1 cellular context compared by ENCODE assay signal in the genomic region with DNA sequence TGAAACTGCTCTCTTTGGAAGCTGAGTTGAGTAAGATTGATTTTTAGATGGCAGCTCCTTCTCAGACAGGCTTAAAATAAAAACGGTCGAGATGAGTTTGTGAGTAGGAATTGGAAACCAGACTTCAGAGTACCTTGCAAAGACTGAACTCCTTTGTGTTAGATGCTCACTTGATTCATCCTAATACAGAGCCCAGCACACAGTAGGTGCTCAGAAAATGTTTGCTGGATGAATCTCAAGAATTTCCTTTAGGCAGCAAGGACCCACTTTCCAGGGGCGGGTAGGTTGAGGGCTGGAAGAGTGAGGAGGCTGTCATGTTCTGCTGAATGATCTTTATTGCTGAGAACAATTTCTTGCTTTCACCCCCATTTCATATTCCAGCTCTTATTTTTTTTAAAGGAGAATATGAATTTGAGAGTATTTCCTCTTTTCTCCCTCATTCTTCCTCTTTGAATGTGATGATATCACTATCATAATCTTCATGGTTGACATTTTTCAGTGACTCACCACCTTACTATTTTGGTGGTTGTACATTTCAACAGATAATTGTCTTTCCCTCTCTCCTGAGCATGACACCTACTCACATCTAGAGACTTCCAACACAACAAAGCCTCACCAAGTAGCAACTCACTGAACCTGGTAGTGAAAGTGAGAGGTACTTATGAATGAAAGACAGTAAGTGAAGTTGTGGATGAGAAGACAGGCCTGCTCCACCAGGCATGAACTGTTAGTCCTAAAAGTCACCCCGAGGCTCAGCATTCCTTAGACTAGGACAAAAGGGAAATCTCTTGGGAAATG.
TF ChIP-seq lines count a peak whose summit lies in the region.

No MANE protein-coding gene starts in this region.

TF ChIP-seq in K562, 482 proteins besides CTCF, POLR2A, EP300 and RAD21 (continued from another document and continues in another):
- TF ChIP-seq, protein P1, sequence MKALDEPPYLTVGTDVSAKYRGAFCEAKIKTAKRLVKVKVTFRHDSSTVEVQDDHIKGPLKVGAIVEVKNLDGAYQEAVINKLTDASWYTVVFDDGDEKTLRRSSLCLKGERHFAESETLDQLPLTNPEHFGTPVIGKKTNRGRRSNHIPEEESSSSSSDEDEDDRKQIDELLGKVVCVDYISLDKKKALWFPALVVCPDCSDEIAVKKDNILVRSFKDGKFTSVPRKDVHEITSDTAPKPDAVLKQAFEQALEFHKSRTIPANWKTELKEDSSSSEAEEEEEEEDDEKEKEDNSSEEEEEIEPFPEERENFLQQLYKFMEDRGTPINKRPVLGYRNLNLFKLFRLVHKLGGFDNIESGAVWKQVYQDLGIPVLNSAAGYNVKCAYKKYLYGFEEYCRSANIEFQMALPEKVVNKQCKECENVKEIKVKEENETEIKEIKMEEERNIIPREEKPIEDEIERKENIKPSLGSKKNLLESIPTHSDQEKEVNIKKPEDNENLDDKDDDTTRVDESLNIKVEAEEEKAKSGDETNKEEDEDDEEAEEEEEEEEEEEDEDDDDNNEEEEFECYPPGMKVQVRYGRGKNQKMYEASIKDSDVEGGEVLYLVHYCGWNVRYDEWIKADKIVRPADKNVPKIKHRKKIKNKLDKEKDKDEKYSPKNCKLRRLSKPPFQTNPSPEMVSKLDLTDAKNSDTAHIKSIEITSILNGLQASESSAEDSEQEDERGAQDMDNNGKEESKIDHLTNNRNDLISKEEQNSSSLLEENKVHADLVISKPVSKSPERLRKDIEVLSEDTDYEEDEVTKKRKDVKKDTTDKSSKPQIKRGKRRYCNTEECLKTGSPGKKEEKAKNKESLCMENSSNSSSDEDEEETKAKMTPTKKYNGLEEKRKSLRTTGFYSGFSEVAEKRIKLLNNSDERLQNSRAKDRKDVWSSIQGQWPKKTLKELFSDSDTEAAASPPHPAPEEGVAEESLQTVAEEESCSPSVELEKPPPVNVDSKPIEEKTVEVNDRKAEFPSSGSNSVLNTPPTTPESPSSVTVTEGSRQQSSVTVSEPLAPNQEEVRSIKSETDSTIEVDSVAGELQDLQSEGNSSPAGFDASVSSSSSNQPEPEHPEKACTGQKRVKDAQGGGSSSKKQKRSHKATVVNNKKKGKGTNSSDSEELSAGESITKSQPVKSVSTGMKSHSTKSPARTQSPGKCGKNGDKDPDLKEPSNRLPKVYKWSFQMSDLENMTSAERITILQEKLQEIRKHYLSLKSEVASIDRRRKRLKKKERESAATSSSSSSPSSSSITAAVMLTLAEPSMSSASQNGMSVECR (CRISPR knock-in tag; IDR thresholded peaks at IDR 0.05), result no peak
- TF ChIP-seq, protein P2, sequence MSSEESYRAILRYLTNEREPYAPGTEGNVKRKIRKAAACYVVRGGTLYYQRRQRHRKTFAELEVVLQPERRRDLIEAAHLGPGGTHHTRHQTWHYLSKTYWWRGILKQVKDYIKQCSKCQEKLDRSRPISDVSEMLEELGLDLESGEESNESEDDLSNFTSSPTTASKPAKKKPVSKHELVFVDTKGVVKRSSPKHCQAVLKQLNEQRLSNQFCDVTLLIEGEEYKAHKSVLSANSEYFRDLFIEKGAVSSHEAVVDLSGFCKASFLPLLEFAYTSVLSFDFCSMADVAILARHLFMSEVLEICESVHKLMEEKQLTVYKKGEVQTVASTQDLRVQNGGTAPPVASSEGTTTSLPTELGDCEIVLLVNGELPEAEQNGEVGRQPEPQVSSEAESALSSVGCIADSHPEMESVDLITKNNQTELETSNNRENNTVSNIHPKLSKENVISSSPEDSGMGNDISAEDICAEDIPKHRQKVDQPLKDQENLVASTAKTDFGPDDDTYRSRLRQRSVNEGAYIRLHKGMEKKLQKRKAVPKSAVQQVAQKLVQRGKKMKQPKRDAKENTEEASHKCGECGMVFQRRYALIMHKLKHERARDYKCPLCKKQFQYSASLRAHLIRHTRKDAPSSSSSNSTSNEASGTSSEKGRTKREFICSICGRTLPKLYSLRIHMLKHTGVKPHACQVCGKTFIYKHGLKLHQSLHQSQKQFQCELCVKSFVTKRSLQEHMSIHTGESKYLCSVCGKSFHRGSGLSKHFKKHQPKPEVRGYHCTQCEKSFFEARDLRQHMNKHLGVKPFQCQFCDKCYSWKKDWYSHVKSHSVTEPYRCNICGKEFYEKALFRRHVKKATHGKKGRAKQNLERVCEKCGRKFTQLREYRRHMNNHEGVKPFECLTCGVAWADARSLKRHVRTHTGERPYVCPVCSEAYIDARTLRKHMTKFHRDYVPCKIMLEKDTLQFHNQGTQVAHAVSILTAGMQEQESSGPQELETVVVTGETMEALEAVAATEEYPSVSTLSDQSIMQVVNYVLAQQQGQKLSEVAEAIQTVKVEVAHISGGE (CRISPR knock-in tag; IDR thresholded peaks at IDR 0.05), result 0 out of 6 replicates have a peak, but pooled peaks of 1 of the 3 experiments have one; percentile 45
- no peak for TF ChIP-seq OTX1 (CRISPR knock-in tag; IDR thresholded peaks at IDR 0.05)
- 0 out of 2 replicates have a peak, but pooled peaks have one; percentile 26 for TF ChIP-seq TAL1 (IDR thresholded peaks at IDR 0.05)
- TF ChIP-seq CREM (IDR thresholded peaks at IDR 0.05; ENCODE audit: low read depth), result peak; percentile 68
- TF ChIP-seq RHOXF2B (CRISPR knock-in tag; conservative IDR thresholded peaks at IDR 0.05), result 0 out of 2 replicates have a peak, but pooled peaks have one; percentile 41
- TF ChIP-seq CREBBP (IDR thresholded peaks at IDR 0.05; ENCODE audit: low read depth, low read length), result no peak
- TF ChIP-seq, protein P3, sequence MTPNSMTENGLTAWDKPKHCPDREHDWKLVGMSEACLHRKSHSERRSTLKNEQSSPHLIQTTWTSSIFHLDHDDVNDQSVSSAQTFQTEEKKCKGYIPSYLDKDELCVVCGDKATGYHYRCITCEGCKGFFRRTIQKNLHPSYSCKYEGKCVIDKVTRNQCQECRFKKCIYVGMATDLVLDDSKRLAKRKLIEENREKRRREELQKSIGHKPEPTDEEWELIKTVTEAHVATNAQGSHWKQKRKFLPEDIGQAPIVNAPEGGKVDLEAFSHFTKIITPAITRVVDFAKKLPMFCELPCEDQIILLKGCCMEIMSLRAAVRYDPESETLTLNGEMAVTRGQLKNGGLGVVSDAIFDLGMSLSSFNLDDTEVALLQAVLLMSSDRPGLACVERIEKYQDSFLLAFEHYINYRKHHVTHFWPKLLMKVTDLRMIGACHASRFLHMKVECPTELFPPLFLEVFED (CRISPR knock-in tag; conservative IDR thresholded peaks at IDR 0.05), result no peak
- TF ChIP-seq JUNB (CRISPR knock-in tag; conservative IDR thresholded peaks at IDR 0.05), result peak; percentile 82
- no peak for TF ChIP-seq TAF7 (tag; IDR thresholded peaks at IDR 0.05)
- peak; percentile 31; the same call in 1 of the 2 replicates for TF ChIP-seq KHSRP (IDR thresholded peaks at IDR 0.05)
- TF ChIP-seq SIRT6 (IDR thresholded peaks at IDR 0.05; ENCODE audit: low read depth, low read length), result no peak
- TF ChIP-seq NFATC3 (IDR thresholded peaks at IDR 0.05), result 0 out of 2 replicates have a peak, but pooled peaks have one; percentile 18
- no peak for TF ChIP-seq ZNF766 (CRISPR knock-in tag; conservative IDR thresholded peaks at IDR 0.05)
- TF ChIP-seq ZNF324 (CRISPR knock-in tag; IDR thresholded peaks at IDR 0.05), result no peak
- TF ChIP-seq KLF6 (CRISPR knock-in tag; IDR thresholded peaks at IDR 0.05; ENCODE audit: borderline replicate concordance), result no peak
- TF ChIP-seq MYBL2 (IDR thresholded peaks at IDR 0.05; ENCODE audit: low read depth), result no peak
- TF ChIP-seq MYBL2 (CRISPR knock-in tag; IDR thresholded peaks at IDR 0.05; ENCODE audit: borderline replicate concordance), result no peak
- TF ChIP-seq, protein P4, sequence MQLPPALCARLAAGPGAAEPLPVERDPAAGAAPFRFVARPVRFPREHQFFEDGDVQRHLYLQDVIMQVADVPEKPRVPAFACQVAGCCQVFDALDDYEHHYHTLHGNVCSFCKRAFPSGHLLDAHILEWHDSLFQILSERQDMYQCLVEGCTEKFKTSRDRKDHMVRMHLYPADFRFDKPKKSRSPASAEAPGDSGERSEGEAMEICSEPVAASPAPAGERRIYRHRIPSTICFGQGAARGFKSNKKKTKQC (CRISPR knock-in tag; IDR thresholded peaks at IDR 0.05), result no peak
- no peak for TF ChIP-seq ZNF707 (CRISPR knock-in tag; conservative IDR thresholded peaks at IDR 0.05)
- peak in 1 of 2 experiments; percentile 79; a peak in 2 of 4 replicates for TF ChIP-seq ARNT (IDR thresholded peaks at IDR 0.05)
- TF ChIP-seq ETV6 (IDR thresholded peaks at IDR 0.05; ENCODE audit: borderline replicate concordance in 1 of 2, low read depth in 2 of 2, low read length in 1 of 2), result peak; percentile 76 to 95
- no peak for TF ChIP-seq ETV6 (CRISPR knock-in tag; IDR thresholded peaks at IDR 0.05; ENCODE audit: borderline replicate concordance)
- no peak for TF ChIP-seq RBM34 (IDR thresholded peaks at IDR 0.05; ENCODE audit: borderline replicate concordance, insufficient read depth, low read length)
- TF ChIP-seq MTA3 (IDR thresholded peaks at IDR 0.05; ENCODE audit: borderline replicate concordance), result no peak; the same call in 1 of the 2 replicates
- TF ChIP-seq KAT8 (IDR thresholded peaks at IDR 0.05; ENCODE audit: low read depth), result no peak
- no peak for TF ChIP-seq ZFP36 (IDR thresholded peaks at IDR 0.05; ENCODE audit: low read depth, low read length, partially characterized antibody)
- no peak for TF ChIP-seq NCOA6 (IDR thresholded peaks at IDR 0.05)
- TF ChIP-seq NFE2 (IDR thresholded peaks at IDR 0.05; ENCODE audit: low read depth), result peak; percentile 66; the same call in 1 of the 2 replicates
- TF ChIP-seq, protein P5, sequence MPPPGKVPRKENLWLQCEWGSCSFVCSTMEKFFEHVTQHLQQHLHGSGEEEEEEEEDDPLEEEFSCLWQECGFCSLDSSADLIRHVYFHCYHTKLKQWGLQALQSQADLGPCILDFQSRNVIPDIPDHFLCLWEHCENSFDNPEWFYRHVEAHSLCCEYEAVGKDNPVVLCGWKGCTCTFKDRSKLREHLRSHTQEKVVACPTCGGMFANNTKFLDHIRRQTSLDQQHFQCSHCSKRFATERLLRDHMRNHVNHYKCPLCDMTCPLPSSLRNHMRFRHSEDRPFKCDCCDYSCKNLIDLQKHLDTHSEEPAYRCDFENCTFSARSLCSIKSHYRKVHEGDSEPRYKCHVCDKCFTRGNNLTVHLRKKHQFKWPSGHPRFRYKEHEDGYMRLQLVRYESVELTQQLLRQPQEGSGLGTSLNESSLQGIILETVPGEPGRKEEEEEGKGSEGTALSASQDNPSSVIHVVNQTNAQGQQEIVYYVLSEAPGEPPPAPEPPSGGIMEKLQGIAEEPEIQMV (tag; conservative IDR thresholded peaks at IDR 0.05; ENCODE audit: low read depth), result 0 out of 2 replicates have a peak, but pooled peaks have one; percentile 18
- TF ChIP-seq ZNF316 (IDR thresholded peaks at IDR 0.05), result peak; percentile 35; the same call in 1 of the 2 replicates
- TF ChIP-seq, protein P6, sequence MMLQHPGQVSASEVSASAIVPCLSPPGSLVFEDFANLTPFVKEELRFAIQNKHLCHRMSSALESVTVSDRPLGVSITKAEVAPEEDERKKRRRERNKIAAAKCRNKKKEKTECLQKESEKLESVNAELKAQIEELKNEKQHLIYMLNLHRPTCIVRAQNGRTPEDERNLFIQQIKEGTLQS (IDR thresholded peaks at IDR 0.05), result peak; percentile 98
- TF ChIP-seq, protein P6 (CRISPR knock-in tag; conservative IDR thresholded peaks at IDR 0.05), result peak; percentile 91
- TF ChIP-seq XRCC4 (IDR thresholded peaks at IDR 0.05; ENCODE audit: extremely low read depth, insufficient read depth, insufficient read length), result no peak
- TF ChIP-seq, protein P7, sequence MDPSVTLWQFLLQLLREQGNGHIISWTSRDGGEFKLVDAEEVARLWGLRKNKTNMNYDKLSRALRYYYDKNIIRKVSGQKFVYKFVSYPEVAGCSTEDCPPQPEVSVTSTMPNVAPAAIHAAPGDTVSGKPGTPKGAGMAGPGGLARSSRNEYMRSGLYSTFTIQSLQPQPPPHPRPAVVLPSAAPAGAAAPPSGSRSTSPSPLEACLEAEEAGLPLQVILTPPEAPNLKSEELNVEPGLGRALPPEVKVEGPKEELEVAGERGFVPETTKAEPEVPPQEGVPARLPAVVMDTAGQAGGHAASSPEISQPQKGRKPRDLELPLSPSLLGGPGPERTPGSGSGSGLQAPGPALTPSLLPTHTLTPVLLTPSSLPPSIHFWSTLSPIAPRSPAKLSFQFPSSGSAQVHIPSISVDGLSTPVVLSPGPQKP (CRISPR knock-in tag; IDR thresholded peaks at IDR 0.05), result no peak
- TF ChIP-seq, protein P8, sequence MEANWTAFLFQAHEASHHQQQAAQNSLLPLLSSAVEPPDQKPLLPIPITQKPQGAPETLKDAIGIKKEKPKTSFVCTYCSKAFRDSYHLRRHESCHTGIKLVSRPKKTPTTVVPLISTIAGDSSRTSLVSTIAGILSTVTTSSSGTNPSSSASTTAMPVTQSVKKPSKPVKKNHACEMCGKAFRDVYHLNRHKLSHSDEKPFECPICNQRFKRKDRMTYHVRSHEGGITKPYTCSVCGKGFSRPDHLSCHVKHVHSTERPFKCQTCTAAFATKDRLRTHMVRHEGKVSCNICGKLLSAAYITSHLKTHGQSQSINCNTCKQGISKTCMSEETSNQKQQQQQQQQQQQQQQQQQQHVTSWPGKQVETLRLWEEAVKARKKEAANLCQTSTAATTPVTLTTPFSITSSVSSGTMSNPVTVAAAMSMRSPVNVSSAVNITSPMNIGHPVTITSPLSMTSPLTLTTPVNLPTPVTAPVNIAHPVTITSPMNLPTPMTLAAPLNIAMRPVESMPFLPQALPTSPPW (CRISPR knock-in tag; IDR thresholded peaks at IDR 0.05), result peak; percentile 16; the same call in 1 of the 2 replicates
- TF ChIP-seq, protein P9, sequence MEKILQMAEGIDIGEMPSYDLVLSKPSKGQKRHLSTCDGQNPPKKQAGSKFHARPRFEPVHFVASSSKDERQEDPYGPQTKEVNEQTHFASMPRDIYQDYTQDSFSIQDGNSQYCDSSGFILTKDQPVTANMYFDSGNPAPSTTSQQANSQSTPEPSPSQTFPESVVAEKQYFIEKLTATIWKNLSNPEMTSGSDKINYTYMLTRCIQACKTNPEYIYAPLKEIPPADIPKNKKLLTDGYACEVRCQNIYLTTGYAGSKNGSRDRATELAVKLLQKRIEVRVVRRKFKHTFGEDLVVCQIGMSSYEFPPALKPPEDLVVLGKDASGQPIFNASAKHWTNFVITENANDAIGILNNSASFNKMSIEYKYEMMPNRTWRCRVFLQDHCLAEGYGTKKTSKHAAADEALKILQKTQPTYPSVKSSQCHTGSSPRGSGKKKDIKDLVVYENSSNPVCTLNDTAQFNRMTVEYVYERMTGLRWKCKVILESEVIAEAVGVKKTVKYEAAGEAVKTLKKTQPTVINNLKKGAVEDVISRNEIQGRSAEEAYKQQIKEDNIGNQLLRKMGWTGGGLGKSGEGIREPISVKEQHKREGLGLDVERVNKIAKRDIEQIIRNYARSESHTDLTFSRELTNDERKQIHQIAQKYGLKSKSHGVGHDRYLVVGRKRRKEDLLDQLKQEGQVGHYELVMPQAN (IDR thresholded peaks at IDR 0.05; ENCODE audit: borderline replicate concordance), result peak; percentile 47; the same call in 1 of the 2 replicates
- TF ChIP-seq ILF3 (IDR thresholded peaks at IDR 0.05; ENCODE audit: borderline replicate concordance), result no peak
- TF ChIP-seq ZNF134 (CRISPR knock-in tag; conservative IDR thresholded peaks at IDR 0.05), result no peak
- peak; percentile 99 for TF ChIP-seq FOSL1 (tag; conservative IDR thresholded peaks at IDR 0.05)
- peak; percentile 16; the same call in 1 of the 2 replicates for TF ChIP-seq SMARCA5 (IDR thresholded peaks at IDR 0.05)
- TF ChIP-seq CEBPB (tag; IDR thresholded peaks at IDR 0.05), result 0 out of 2 replicates have a peak, but pooled peaks have one; percentile 19
- no peak for TF ChIP-seq CREB1 (IDR thresholded peaks at IDR 0.05)
- no peak for TF ChIP-seq CREB1 (CRISPR knock-in tag; IDR thresholded peaks at IDR 0.05)
- TF ChIP-seq ZNF23 (CRISPR knock-in tag; IDR thresholded peaks at IDR 0.05), result no peak
